In genomic region chr9:121634800-121635261, GRCh38 we compare ENCODE assay signal across 9 cellular contexts. TPM values are rescaled to one million over a fixed set of nuclear protein-coding genes. Genes with fewer than 3 reads are reported as not detected.
DNase-seq lines count a peak whose midpoint lies in the region; ATAC-seq, FAIRE-seq and TF ChIP-seq lines count a peak whose summit lies in the region.
"Had no signal": no experiment of that assay in that cellular context is flagged by ENCODE, and none has a peak within 500 bp of the region (broad histone marks: within the 10 kb centered on the region; RNA-seq: fewer than 3 reads in every experiment).

No MANE protein-coding gene starts in this region.

- no peak for TF ChIP-seq POLR2A in sigmoid colon (IDR thresholded peaks at IDR 0.05)

- peaks cover 7% of the 10 kb centered on the region for H3K4me1 ChIP-seq in foreskin keratinocyte
- peaks cover 0 to 85% (median 69%) of the 10 kb centered on the region in 4 donors for H3K4me1 ChIP-seq in sigmoid colon

- no peaks in the 10 kb centered on the region for H3K36me3 ChIP-seq in sigmoid colon

- ATAC-seq in foreskin keratinocyte: no peak
- no peak for ATAC-seq in GM18502 (IDR thresholded peaks at IDR 0.05; ENCODE audit: poor library complexity, unreplicated experiment)

- peak; percentile 48 for TF ChIP-seq CTCF in GM12874 (IDR thresholded peaks at IDR 0.05; ENCODE audit: insufficient read depth, low read depth, low read length)
- TF ChIP-seq CTCF in foreskin keratinocyte (conservative IDR thresholded peaks at IDR 0.05): peak; percentile 44
- peak in 3 of 4 experiments; percentile 35 to 44 (median 37) for TF ChIP-seq CTCF in sigmoid colon (IDR thresholded peaks at IDR 0.05)

- no peak overlapping the region for H3K27ac ChIP-seq in foreskin keratinocyte
- peak overlapping the region in 3 of 4 donors; percentile 66 to 80 (median 69) for H3K27ac ChIP-seq in sigmoid colon

- peak; percentile 25 for DNase-seq in RCC 7860 (ENCODE audit: low spot score)
- DNase-seq in foreskin keratinocyte: no peak
- DNase-seq in sigmoid colon: no peak
- no peak for DNase-seq in NCI-H2171 treated with DMSO at 0.1 percent for 48 hours (lab: John Stamatoyannopoulos, UW)
- DNase-seq in cortex of kidney (lab: John Stamatoyannopoulos, UW): no peak
- no peak for DNase-seq in NCI-H446 (lab: John Stamatoyannopoulos, UW)

- no peak for FAIRE-seq in RCC 7860 (lab: Jason Lieb, UNC)

- H3K27me3 ChIP-seq in foreskin keratinocyte (peaks cover 5% of the 10 kb centered on the region), sigmoid colon (no peaks in the 10 kb centered on the region)

- no peak for TF ChIP-seq EP300 in sigmoid colon (IDR thresholded peaks at IDR 0.05)

- no peaks in the 10 kb centered on the region for H3K9me3 ChIP-seq in sigmoid colon

- intact Hi-C loops in sigmoid colon (cut with DNase I): loop anchor here (5.0 kb wide), 1 partner anchor 88 kb away; no protein-coding TSS in a partner anchor

- H3K4me3 ChIP-seq in sigmoid colon: no peak overlapping the region

- WGBS in sigmoid colon, 2 donors: 56 to 62% methylated on average over 12 of the region's 12 CpGs

RNA-seq across cellular contexts. Expression of gene DAB2IP, which starts 16.6 kb away (rescaled TPM):
- 26.5 and 26.6 TPM in 2 replicates for total RNA-seq in foreskin keratinocyte
- polyA plus RNA-seq in foreskin keratinocyte: 12.5 and 14.1 TPM in 2 replicates
- total RNA-seq in sigmoid colon: 10 to 100 TPM; 20.1 to 50.7 (median 39.9) TPM
- polyA plus RNA-seq in sigmoid colon: 10 to 100 TPM; 25.8 to 52.4 (median 34.7) TPM
- polyA plus RNA-seq: IgD-negative memory B cell had no signal
